1 cellular context compared by ENCODE assay signal in genomic region chr19:57686727-57687126, GRCh38.
A peak's percentile ranks its signal among the peaks of the same experiment; 100 is the strongest.
TF ChIP-seq lines count a peak whose summit lies in the region.

No MANE protein-coding gene starts in this region.

TF ChIP-seq in H1, 55 proteins besides CTCF, POLR2A, EP300 and RAD21:
- TF ChIP-seq SUZ12 (IDR thresholded peaks at IDR 0.05; ENCODE audit: low read length) (no peak), ZNF274 (IDR thresholded peaks at IDR 0.05; ENCODE audit: borderline replicate concordance, extremely low read depth, low read length) (peak; percentile 63; the same call in 1 of the 2 replicates), SIRT6 (IDR thresholded peaks at IDR 0.05; ENCODE audit: low read length) (no peak)
TF ChIP-seq in H1: peak in this region for 1.
